Comparison of ENCODE assay signal across 18 cellular contexts in genomic region chr22:19565921-19566598, GRCh38. TPM values are rescaled to one million over a fixed set of nuclear protein-coding genes. Genes with fewer than 3 reads are reported as not detected.
DNase-seq lines count a peak whose midpoint lies in the region; ATAC-seq and TF ChIP-seq lines count a peak whose summit lies in the region.
"Had no signal": no experiment of that assay in that cellular context is flagged by ENCODE, and none has a peak within 500 bp of the region (broad histone marks: within the 10 kb centered on the region; RNA-seq: fewer than 3 reads in every experiment).

No MANE protein-coding gene starts in this region.

- in situ Hi-C loops in KBM-7 (cut with MboI; ENCODE audit: low pct_unique_long_range_greater_than_20kb, low sequenced_read_pairs), result no loop called here

- no peak for ATAC-seq in HG03439 (IDR thresholded peaks at IDR 0.05; ENCODE audit: unreplicated experiment)
- ATAC-seq: activated CD8-positive, alpha-beta T cell treated with anti-CD3 and anti-CD28 coated beads, Interleukin-2, amount 10 ng/mL, durations not matched to agents 7 days and 5 days; SK-N-SH treated with all-trans-retinoic acid at 6 μM for 48 hours had no signal

- H3K4me3 ChIP-seq in NB4 (ENCODE audit: low read depth, low read length), result no peak overlapping the region
- H3K4me3 ChIP-seq: thoracic aorta had no signal

- no peak for TF ChIP-seq POLR2A in NB4 (IDR thresholded peaks at IDR 0.05; ENCODE audit: extremely low read depth, insufficient read length)

- no peak for TF ChIP-seq CTCF in NB4 (IDR thresholded peaks at IDR 0.05; ENCODE audit: low read depth, low read length)

- DNase-seq in DMS153 (lab: John Stamatoyannopoulos, UW) (peak; percentile 54), NB4 (ENCODE audit: low read depth) (peak; percentile 81), dermis microvascular lymphatic vessel endothelial cell (ENCODE audit: low read depth in 2 of 2) (peak; percentile 96 to 97), mesenteric fat pad (ENCODE audit: low spot score) (peak; percentile 71), iPS-NIHi11 (ENCODE audit: low spot score) (no peak), KBM-7 (no peak), OCI-M2 (lab: John Stamatoyannopoulos, UW; ENCODE audit: unreplicated experiment) (no peak)
- DNase-seq: activated CD8-positive, alpha-beta T cell treated with anti-CD3 and anti-CD28 coated beads, Interleukin-2, amount 10 ng/mL, durations not matched to agents 7 days and 5 days; caudate nucleus; COR-L47; H7; NCI-H187 treated with DMSO at 0.1 percent for 48 hours; NCI-H510A; occipital lobe; stimulated activated CD4-positive, alpha-beta T cell treated with anti-CD3 and anti-CD28 coated beads, Interleukin-2, amount 100 ng/mL, for 48 hours had no signal

RNA-seq across cellular contexts. Expression of gene CLDN5, which starts 41.9 kb away (rescaled TPM):
- 560 and 793 TPM in 2 replicates for total RNA-seq in dermis microvascular lymphatic vessel endothelial cell
- total RNA-seq in mesenteric fat pad, result 151 TPM
- total RNA-seq: activated CD8-positive, alpha-beta T cell treated with anti-CD3 and anti-CD28 coated beads, Interleukin-2, amount 10 ng/mL, durations not matched to agents 7 days and 5 days had no signal

Comparison
In these comparisons a context has a peak if more than half of its experiments do, and no peak if none do; other contexts are left out.
1. DNase-seq: peak in DMS153 (single experiment), NB4 (single experiment), dermis microvascular lymphatic vessel endothelial cell (2 of 2) and mesenteric fat pad (single experiment); none in iPS-NIHi11 (single experiment), KBM-7 (single experiment) and OCI-M2 (single experiment).